ENCODE assay signal across 1 cellular context in genomic region chr15:34099914-34100313, GRCh38.
TF ChIP-seq lines count a peak whose summit lies in the region.

No MANE protein-coding gene starts in this region.

TF ChIP-seq in A549, 52 proteins besides CTCF, POLR2A, EP300 and RAD21:
- no peak for TF ChIP-seq FOSB (CRISPR knock-in tag; IDR thresholded peaks at IDR 0.05)
- no peak for TF ChIP-seq CBX8 (IDR thresholded peaks at IDR 0.05)
- no peak for TF ChIP-seq RARB (CRISPR knock-in tag; IDR thresholded peaks at IDR 0.05)
- TF ChIP-seq JUN (IDR thresholded peaks at IDR 0.05): no peak
- TF ChIP-seq ESRRA (IDR thresholded peaks at IDR 0.05; ENCODE audit: borderline replicate concordance, low read length): no peak
- TF ChIP-seq, protein P1, sequence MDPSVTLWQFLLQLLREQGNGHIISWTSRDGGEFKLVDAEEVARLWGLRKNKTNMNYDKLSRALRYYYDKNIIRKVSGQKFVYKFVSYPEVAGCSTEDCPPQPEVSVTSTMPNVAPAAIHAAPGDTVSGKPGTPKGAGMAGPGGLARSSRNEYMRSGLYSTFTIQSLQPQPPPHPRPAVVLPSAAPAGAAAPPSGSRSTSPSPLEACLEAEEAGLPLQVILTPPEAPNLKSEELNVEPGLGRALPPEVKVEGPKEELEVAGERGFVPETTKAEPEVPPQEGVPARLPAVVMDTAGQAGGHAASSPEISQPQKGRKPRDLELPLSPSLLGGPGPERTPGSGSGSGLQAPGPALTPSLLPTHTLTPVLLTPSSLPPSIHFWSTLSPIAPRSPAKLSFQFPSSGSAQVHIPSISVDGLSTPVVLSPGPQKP (IDR thresholded peaks at IDR 0.05; ENCODE audit: low read depth, low read length): no peak
- TF ChIP-seq ZNF302 (CRISPR knock-in tag; IDR thresholded peaks at IDR 0.05): no peak
- TF ChIP-seq, protein P2, sequence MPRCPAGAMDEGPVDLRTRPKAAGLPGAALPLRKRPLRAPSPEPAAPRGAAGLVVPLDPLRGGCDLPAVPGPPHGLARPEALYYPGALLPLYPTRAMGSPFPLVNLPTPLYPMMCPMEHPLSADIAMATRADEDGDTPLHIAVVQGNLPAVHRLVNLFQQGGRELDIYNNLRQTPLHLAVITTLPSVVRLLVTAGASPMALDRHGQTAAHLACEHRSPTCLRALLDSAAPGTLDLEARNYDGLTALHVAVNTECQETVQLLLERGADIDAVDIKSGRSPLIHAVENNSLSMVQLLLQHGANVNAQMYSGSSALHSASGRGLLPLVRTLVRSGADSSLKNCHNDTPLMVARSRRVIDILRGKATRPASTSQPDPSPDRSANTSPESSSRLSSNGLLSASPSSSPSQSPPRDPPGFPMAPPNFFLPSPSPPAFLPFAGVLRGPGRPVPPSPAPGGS (IDR thresholded peaks at IDR 0.05): no peak
- no peak for TF ChIP-seq CBX2 (IDR thresholded peaks at IDR 0.05; ENCODE audit: borderline replicate concordance, low read depth)
- no peak for TF ChIP-seq HEYL (CRISPR knock-in tag; IDR thresholded peaks at IDR 0.05)
